ENCODE assay signal across 2 cellular contexts in genomic region chr6:117508450-117508971, GRCh38.
TF ChIP-seq lines count a peak whose summit lies in the region.

No MANE protein-coding gene starts in this region.

TF ChIP-seq in A549, 52 proteins besides CTCF, POLR2A, EP300 and RAD21:
- TF ChIP-seq NPAS2 (CRISPR knock-in tag; IDR thresholded peaks at IDR 0.05; ENCODE audit: borderline replicate concordance) = no peak
- TF ChIP-seq HOXB5 (CRISPR knock-in tag; IDR thresholded peaks at IDR 0.05) = no peak
- no peak for TF ChIP-seq ZSCAN20 (CRISPR knock-in tag; IDR thresholded peaks at IDR 0.05)
- no peak for TF ChIP-seq HOXB13 (CRISPR knock-in tag; IDR thresholded peaks at IDR 0.05; ENCODE audit: low read depth)
- TF ChIP-seq KDM1A (IDR thresholded peaks at IDR 0.05; ENCODE audit: low read depth) = no peak
- TF ChIP-seq JUN (IDR thresholded peaks at IDR 0.05) = no peak
- no peak for TF ChIP-seq ZC3H11A (IDR thresholded peaks at IDR 0.05)

TF ChIP-seq in IMR-90, 13 proteins besides CTCF, POLR2A, EP300 and RAD21:
- no peak for TF ChIP-seq CHD1 (IDR thresholded peaks at IDR 0.05; ENCODE audit: low read depth, low read length)
- TF ChIP-seq RCOR1 (IDR thresholded peaks at IDR 0.05; ENCODE audit: insufficient replicate concordance, low read length) = no peak
- no peak for TF ChIP-seq MAFK (IDR thresholded peaks at IDR 0.05; ENCODE audit: low read depth, low read length)
- TF ChIP-seq CEBPB (IDR thresholded peaks at IDR 0.05; ENCODE audit: low read depth, low read length) = no peak
- no peak for TF ChIP-seq ELK1 (IDR thresholded peaks at IDR 0.05; ENCODE audit: borderline replicate concordance, low read depth, low read length)
- TF ChIP-seq FOS (IDR thresholded peaks at IDR 0.05; ENCODE audit: low read depth, low read length) = no peak
- TF ChIP-seq NFE2L2 (IDR thresholded peaks at IDR 0.05; ENCODE audit: low read depth, low read length) = no peak
- no peak for TF ChIP-seq BHLHE40 (IDR thresholded peaks at IDR 0.05; ENCODE audit: low read depth, low read length)
- TF ChIP-seq USF2 (IDR thresholded peaks at IDR 0.05; ENCODE audit: low read depth, low read length) = no peak
- no peak for TF ChIP-seq MAZ (IDR thresholded peaks at IDR 0.05; ENCODE audit: borderline replicate concordance, low read depth, low read length)
